17 cellular contexts compared by ENCODE assay signal in the genomic region with DNA sequence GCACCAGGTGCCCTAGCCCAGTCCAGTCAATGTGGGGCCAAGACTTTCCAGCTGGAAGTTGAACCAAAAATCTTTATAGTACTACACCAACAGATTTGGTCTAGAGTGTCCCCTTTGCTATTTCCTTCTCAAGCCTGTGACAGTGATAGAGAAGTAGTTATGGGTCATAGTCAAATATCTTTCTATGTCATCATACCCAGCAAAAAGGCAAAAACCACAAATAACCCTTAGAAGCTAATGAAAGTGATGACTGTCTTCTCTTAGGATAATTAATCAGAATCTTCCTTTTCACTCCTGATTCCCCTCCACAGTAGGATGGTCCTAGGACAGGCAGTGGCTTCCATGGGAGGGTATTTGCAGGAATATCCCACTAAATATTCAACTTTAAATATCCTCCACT.
"Had no signal": no experiment of that assay in that cellular context is flagged by ENCODE, and none has a peak within 500 bp of the region (broad histone marks: within the 10 kb centered on the region; RNA-seq: fewer than 3 reads in every experiment).

No MANE protein-coding gene starts in this region.

- H3K27me3 Mint-ChIP-seq: activated CD8-positive, alpha-beta memory T cell treated with anti-CD3 and anti-CD28 coated beads, Interleukin-2, amount 10 ng/mL, durations not matched to agents 7 days and 5 days; activated naive CD4-positive, alpha-beta T cell treated with anti-CD3 and anti-CD28 coated beads, Interleukin-2, amount 10 ng/mL, durations not matched to agents 7 days and 5 days had no signal

- H3K36me3 Mint-ChIP-seq: activated CD8-positive, alpha-beta memory T cell treated with anti-CD3 and anti-CD28 coated beads, Interleukin-2, amount 10 ng/mL, durations not matched to agents 7 days and 5 days; activated naive CD4-positive, alpha-beta T cell treated with anti-CD3 and anti-CD28 coated beads, Interleukin-2, amount 10 ng/mL, durations not matched to agents 7 days and 5 days; memory B cell; stimulated activated effector memory CD8-positive, alpha-beta T cell treated with anti-CD3 and anti-CD28 coated beads, Interleukin-12 subunit alpha, Interleukin-12 subunit beta, amount 100 ng/mL, for 72 hours had no signal

- H3K27ac Mint-ChIP-seq: activated CD8-positive, alpha-beta memory T cell treated with anti-CD3 and anti-CD28 coated beads, Interleukin-2, amount 10 ng/mL, durations not matched to agents 7 days and 5 days; activated naive CD4-positive, alpha-beta T cell treated with anti-CD3 and anti-CD28 coated beads, Interleukin-2, amount 10 ng/mL, durations not matched to agents 7 days and 5 days; activated T-helper 2 cell treated with anti-CD3 and anti-CD28 coated beads, Interferon-gamma antibody, Interleukin-2, Interleukin-4, amounts not matched to agents 10 μg/mL and 5 μg/mL and 100 μg/mL, durations not matched to agents 14 hours and 24 hours and 36 hours; memory B cell; nephron; stimulated activated effector memory CD8-positive, alpha-beta T cell treated with anti-CD3 and anti-CD28 coated beads, Interleukin-12 subunit alpha, Interleukin-12 subunit beta, amount 100 ng/mL, for 72 hours; T-helper 1 cell treated with Interleukin-12 subunit alpha and Interleukin-12 subunit beta and Interleukin-4 antibody, amounts not matched to agents 30 μg/mL and 1 μg/mL, for 36 hours had no signal

- H3K4me3 Mint-ChIP-seq: activated CD8-positive, alpha-beta memory T cell treated with anti-CD3 and anti-CD28 coated beads, Interleukin-2, amount 10 ng/mL, durations not matched to agents 7 days and 5 days; activated naive CD4-positive, alpha-beta T cell treated with anti-CD3 and anti-CD28 coated beads, Interleukin-2, amount 10 ng/mL, durations not matched to agents 7 days and 5 days; memory B cell; nephron; stimulated activated effector memory CD8-positive, alpha-beta T cell treated with anti-CD3 and anti-CD28 coated beads, Interleukin-12 subunit alpha, Interleukin-12 subunit beta, amount 100 ng/mL, for 72 hours; T-helper 1 cell treated with Interleukin-12 subunit alpha and Interleukin-12 subunit beta and Interleukin-4 antibody, amounts not matched to agents 30 μg/mL and 1 μg/mL, for 36 hours had no signal

- H3K4me1 Mint-ChIP-seq: activated CD8-positive, alpha-beta memory T cell treated with anti-CD3 and anti-CD28 coated beads, Interleukin-2, amount 10 ng/mL, durations not matched to agents 7 days and 5 days; activated naive CD4-positive, alpha-beta T cell treated with anti-CD3 and anti-CD28 coated beads, Interleukin-2, amount 10 ng/mL, durations not matched to agents 7 days and 5 days; memory B cell; stimulated activated effector memory CD8-positive, alpha-beta T cell treated with anti-CD3 and anti-CD28 coated beads, Interleukin-12 subunit alpha, Interleukin-12 subunit beta, amount 100 ng/mL, for 72 hours had no signal

- DNase-seq: activated CD4-positive, alpha-beta T cell treated with anti-CD3 and anti-CD28 coated beads, Interleukin-2, amount 50 U/mL, for 48 hours; activated CD8-positive, alpha-beta memory T cell treated with anti-CD3 and anti-CD28 coated beads, Interleukin-2, amount 10 ng/mL, durations not matched to agents 7 days and 5 days; activated naive CD4-positive, alpha-beta T cell treated with anti-CD3 and anti-CD28 coated beads, Interleukin-2, amount 10 ng/mL, durations not matched to agents 7 days and 5 days; activated T-cell treated with anti-CD3 and anti-CD28 coated beads, Interleukin-2, amount 50 U/mL, for 1 hour; right lobe of liver; stimulated activated CD4-positive, alpha-beta T cell treated with anti-CD3 and anti-CD28 coated beads, Interleukin-12 subunit alpha, Interleukin-12 subunit beta, amount 100 ng/mL, for 4 hours; stimulated activated CD4-positive, alpha-beta T cell treated with anti-CD3 and anti-CD28 coated beads, Interleukin-2, amount 100 ng/mL, for 24 hours; transverse colon had no signal

- H3K4me3 ChIP-seq: ascending aorta, colonic mucosa, esophagus muscularis mucosa, right lobe of liver, transverse colon had no signal

- H3K9me3 Mint-ChIP-seq: activated T-helper 2 cell treated with anti-CD3 and anti-CD28 coated beads, Interferon-gamma antibody, Interleukin-2, Interleukin-4, amounts not matched to agents 10 μg/mL and 5 μg/mL and 100 μg/mL, durations not matched to agents 14 hours and 24 hours and 36 hours had no signal

- H3K36me3 ChIP-seq: ascending aorta, colonic mucosa, esophagus muscularis mucosa, right lobe of liver, transverse colon had no signal

- ATAC-seq: activated CD8-positive, alpha-beta memory T cell treated with anti-CD3 and anti-CD28 coated beads, Interleukin-2, amount 10 ng/mL, durations not matched to agents 7 days and 5 days; right lobe of liver; stimulated activated effector memory CD8-positive, alpha-beta T cell treated with anti-CD3 and anti-CD28 coated beads, Interleukin-12 subunit alpha, Interleukin-12 subunit beta, amount 100 ng/mL, for 72 hours had no signal

- H3K27ac ChIP-seq: ascending aorta, colonic mucosa, right lobe of liver, transverse colon, VCaP had no signal

- H3K27me3 ChIP-seq: ascending aorta, colonic mucosa, esophagus muscularis mucosa, right lobe of liver, transverse colon had no signal
